Comparison of ENCODE assay signal across 8 cellular contexts in genomic region chr1:235067396-235068154, GRCh38.
A peak's percentile ranks its signal among the peaks of the same experiment; 100 is the strongest.
DNase-seq lines count a peak whose midpoint lies in the region; ATAC-seq lines count a peak whose summit lies in the region.

No MANE protein-coding gene starts in this region.

- ATAC-seq in activated naive CD8-positive, alpha-beta T cell treated with anti-CD3 and anti-CD28 coated beads, Interleukin-2, amount 50 U/mL, for 24 hours, result peak; percentile 87
- no peak for ATAC-seq in GM21528 (IDR thresholded peaks at IDR 0.05; ENCODE audit: low FRiP score, unreplicated experiment)
- ATAC-seq in activated CD8-positive, alpha-beta memory T cell treated with anti-CD3 and anti-CD28 coated beads, Interleukin-2, amount 10 ng/mL, durations not matched to agents 7 days and 5 days, result no peak
- ATAC-seq in GM19397 (IDR thresholded peaks at IDR 0.05; ENCODE audit: unreplicated experiment), result no peak

- peak overlapping the region; percentile 85 for H3K9ac ChIP-seq in skeletal muscle satellite cell (ENCODE audit: low read depth, low read length)

- no peaks in the 10 kb centered on the region for H3K9me3 ChIP-seq in skeletal muscle satellite cell (replicated peaks; ENCODE audit: low read length)

- H3K27ac Mint-ChIP-seq in activated naive CD8-positive, alpha-beta T cell treated with anti-CD3 and anti-CD28 coated beads, Interleukin-2, amount 50 U/mL, for 24 hours, result no peak overlapping the region
- H3K27ac Mint-ChIP-seq in activated CD8-positive, alpha-beta memory T cell treated with anti-CD3 and anti-CD28 coated beads, Interleukin-2, amount 10 ng/mL, durations not matched to agents 7 days and 5 days, result no peak overlapping the region

- no peaks in the 10 kb centered on the region for H3K36me3 ChIP-seq in skeletal muscle satellite cell (ENCODE audit: insufficient read depth, low read length)

- H3K4me1 Mint-ChIP-seq in activated naive CD8-positive, alpha-beta T cell treated with anti-CD3 and anti-CD28 coated beads, Interleukin-2, amount 50 U/mL, for 24 hours, result peaks cover 28% of the 10 kb centered on the region
- H3K4me1 Mint-ChIP-seq in activated CD8-positive, alpha-beta memory T cell treated with anti-CD3 and anti-CD28 coated beads, Interleukin-2, amount 10 ng/mL, durations not matched to agents 7 days and 5 days, result peaks cover 32% of the 10 kb centered on the region

- peak overlapping the region; percentile 37 for H3K4me3 ChIP-seq in skeletal muscle satellite cell (ENCODE audit: low read length)

- H3K36me3 Mint-ChIP-seq in activated naive CD8-positive, alpha-beta T cell treated with anti-CD3 and anti-CD28 coated beads, Interleukin-2, amount 50 U/mL, for 24 hours (ENCODE audit: low read depth), result no peaks in the 10 kb centered on the region
- H3K36me3 Mint-ChIP-seq in activated CD8-positive, alpha-beta memory T cell treated with anti-CD3 and anti-CD28 coated beads, Interleukin-2, amount 10 ng/mL, durations not matched to agents 7 days and 5 days, result no peaks in the 10 kb centered on the region

- no peak overlapping the region for H3K4me3 Mint-ChIP-seq in activated naive CD8-positive, alpha-beta T cell treated with anti-CD3 and anti-CD28 coated beads, Interleukin-2, amount 50 U/mL, for 24 hours
- no peak overlapping the region for H3K4me3 Mint-ChIP-seq in activated CD8-positive, alpha-beta memory T cell treated with anti-CD3 and anti-CD28 coated beads, Interleukin-2, amount 10 ng/mL, durations not matched to agents 7 days and 5 days

- no peaks in the 10 kb centered on the region for H3K27me3 ChIP-seq in skeletal muscle satellite cell (ENCODE audit: control insufficient read depth, insufficient read depth, low read length)

- H3K4me2 ChIP-seq in skeletal muscle satellite cell (ENCODE audit: low read length), result peak overlapping the region; percentile 74

- DNase-seq in DMS79 (lab: John Stamatoyannopoulos, UW) (peak; percentile 92), MV-4-11 (lab: John Stamatoyannopoulos, UW) (peak; percentile 77), hepatic stellate cell (ENCODE audit: low spot score) (peak; percentile 95)
- DNase-seq in activated naive CD8-positive, alpha-beta T cell treated with anti-CD3 and anti-CD28 coated beads, Interleukin-2, amount 50 U/mL, for 24 hours, result peak; percentile 34
- no peak for DNase-seq in activated CD8-positive, alpha-beta memory T cell treated with anti-CD3 and anti-CD28 coated beads, Interleukin-2, amount 10 ng/mL, durations not matched to agents 7 days and 5 days

- H3K27me3 Mint-ChIP-seq in activated naive CD8-positive, alpha-beta T cell treated with anti-CD3 and anti-CD28 coated beads, Interleukin-2, amount 50 U/mL, for 24 hours, result no peaks in the 10 kb centered on the region
- H3K27me3 Mint-ChIP-seq in activated CD8-positive, alpha-beta memory T cell treated with anti-CD3 and anti-CD28 coated beads, Interleukin-2, amount 10 ng/mL, durations not matched to agents 7 days and 5 days, result no peaks in the 10 kb centered on the region

- no peaks in the 10 kb centered on the region for H3K9me3 Mint-ChIP-seq in activated naive CD8-positive, alpha-beta T cell treated with anti-CD3 and anti-CD28 coated beads, Interleukin-2, amount 50 U/mL, for 24 hours
- H3K9me3 Mint-ChIP-seq in activated CD8-positive, alpha-beta memory T cell treated with anti-CD3 and anti-CD28 coated beads, Interleukin-2, amount 10 ng/mL, durations not matched to agents 7 days and 5 days (ENCODE audit: low read depth), result no peaks in the 10 kb centered on the region

- peaks cover 45% of the 10 kb centered on the region for H3K4me1 ChIP-seq in skeletal muscle satellite cell (ENCODE audit: control insufficient read depth, insufficient read depth, low read length)

- CTCF ChIA-PET in activated CD8-positive, alpha-beta memory T cell treated with anti-CD3 and anti-CD28 coated beads, Interleukin-2, amount 10 ng/mL, durations not matched to agents 7 days and 5 days (lab: Charles Lee), result no interaction called here
